ENCODE assay signal across 27 cellular contexts in genomic region chr14:84074626-84075025, GRCh38.
"Had no signal": no experiment of that assay in that cellular context is flagged by ENCODE, and none has a peak within 500 bp of the region (broad histone marks: within the 10 kb centered on the region; RNA-seq: fewer than 3 reads in every experiment).

No MANE protein-coding gene starts in this region.

- DNase-seq: naive thymus-derived CD8-positive, alpha-beta T cell; nephron progenitor cell; nucleus accumbens; posterior cingulate gyrus; psoas muscle; right cardiac atrium; right lobe of liver; sigmoid colon; small intestine; stimulated activated CD4-positive, alpha-beta T cell treated with anti-CD3 and anti-CD28 coated beads, Interleukin-15, amount 100 ng/mL, for 24 hours; stimulated activated CD4-positive, alpha-beta T cell treated with anti-CD3 and anti-CD28 coated beads, Interleukin-2, amount 100 ng/mL, for 24 hours; stimulated activated CD4-positive, alpha-beta T cell treated with anti-CD3 and anti-CD28 coated beads, Interleukin-2, amount 100 ng/mL, for 48 hours; stimulated activated CD4-positive, alpha-beta T cell treated with anti-CD3 and anti-CD28 coated beads, Interleukin-4, amount 100 ng/mL, for 24 hours; stimulated activated naive B cell treated with anti-CD40 and anti-IgM and Interleukin-4, amounts not matched to agents 10 μg/mL and 1 μg/mL and 100 μg/mL, for 72 hours; stimulated activated naive CD4-positive, alpha-beta T cell treated with Interleukin-2 at 50 U/mL for 16 hours; stomach; thyroid gland; trophoblast cell; upper lobe of left lung had no signal

- ATAC-seq: naive thymus-derived CD8-positive, alpha-beta T cell; natural killer cell treated with Interleukin-12 subunit alpha and Interleukin-12 subunit beta and Interleukin-15 and Interleukin-18, amount 100 ng/mL, for 72 hours; psoas muscle; right cardiac atrium; right lobe of liver; stimulated activated effector memory CD8-positive, alpha-beta T cell treated with anti-CD3 and anti-CD28 coated beads, Interleukin-12 subunit alpha, Interleukin-12 subunit beta, amount 100 ng/mL, for 72 hours; stimulated activated naive B cell treated with anti-CD40 and anti-IgM and Interleukin-4, amounts not matched to agents 10 μg/mL and 1 μg/mL and 100 μg/mL, for 72 hours had no signal

- H3K4me3 ChIP-seq: psoas muscle, right lobe of liver, sigmoid colon, stomach, thoracic aorta, thyroid gland, tibial nerve, upper lobe of left lung, vagina had no signal

- H3K4me1 ChIP-seq: parathyroid adenoma, psoas muscle, right lobe of liver, sigmoid colon, stomach, thyroid gland, tibial nerve, upper lobe of left lung, vagina had no signal

- H3K9me3 ChIP-seq: neutrophil, psoas muscle, right lobe of liver, sigmoid colon, stomach, thoracic aorta, thyroid gland, tibial nerve, upper lobe of left lung, vagina had no signal

- H3K27me3 ChIP-seq: neutrophil, right lobe of liver, sigmoid colon, stomach, thyroid gland, tibial nerve, upper lobe of left lung, vagina had no signal

- H3K36me3 ChIP-seq: neutrophil, right lobe of liver, sigmoid colon, stomach, thoracic aorta, thyroid gland, tibial nerve, upper lobe of left lung, vagina had no signal

- H3K9ac ChIP-seq: parathyroid adenoma had no signal

- H3K79me2 ChIP-seq: parathyroid adenoma had no signal

- H3K27ac ChIP-seq: neutrophil, parathyroid adenoma, psoas muscle, right lobe of liver, sigmoid colon, stomach, thoracic aorta, thyroid gland, tibial nerve, upper lobe of left lung, vagina had no signal

- H2AFZ ChIP-seq: parathyroid adenoma had no signal

- FAIRE-seq: urothelium cell line had no signal
